ENCODE assay signal across 19 cellular contexts in the genomic region with DNA sequence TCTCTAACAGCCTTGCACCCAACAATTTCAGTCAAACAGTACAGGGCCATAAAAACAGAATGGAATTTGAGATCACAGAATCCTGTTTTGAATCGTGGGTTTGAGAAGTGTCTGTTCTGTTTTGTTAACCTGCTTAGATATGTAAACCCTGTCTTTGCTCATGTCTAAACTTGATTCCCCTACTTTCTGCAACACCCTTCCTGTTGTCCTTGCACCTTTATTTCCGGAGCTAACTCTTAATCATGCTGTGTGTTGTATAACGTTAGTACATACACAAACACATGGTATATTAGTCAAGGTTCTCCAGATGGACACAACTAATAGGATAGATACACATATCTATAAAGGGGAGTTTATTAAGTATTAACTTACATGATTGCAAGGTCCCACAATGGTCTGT.
"Had no signal": no experiment of that assay in that cellular context is flagged by ENCODE, and none has a peak within 500 bp of the region (broad histone marks: within the 10 kb centered on the region; RNA-seq: fewer than 3 reads in every experiment).

No MANE protein-coding gene starts in this region.

- H3K4me1 ChIP-seq: SJSA1 had no signal

- H3K36me3 ChIP-seq: MG63, SJSA1 had no signal

- H3K27me3 ChIP-seq: MG63, SJSA1 had no signal

- H3K4me3 ChIP-seq: MG63, SJSA1, SK-N-MC had no signal

- H3K27ac ChIP-seq: SJSA1, SK-N-MC had no signal

- DNase-seq: KBM-7, MG63, NCI-H1092, NCI-H1105 treated with DMSO at 0.1 percent for 48 hours, NCI-H1417 treated with DMSO at 0.1 percent for 48 hours, NCI-H146, NCI-H1694 treated with DMSO at 0.1 percent for 48 hours, NCI-H1930, NCI-H2081, NCI-H2107, NCI-H2227 treated with DMSO at 0.1 percent for 48 hours, NCI-H524, NCI-H526 treated with DMSO at 0.1 percent for 48 hours, NCI-H748 treated with DMSO at 0.1 percent for 48 hours, Right ventricle myocardium superior, RPMI8226, SIG-M5 had no signal

- H3K9me3 ChIP-seq: MG63, SJSA1 had no signal
